ENCODE assay signal across 8 cellular contexts in the genomic region with DNA sequence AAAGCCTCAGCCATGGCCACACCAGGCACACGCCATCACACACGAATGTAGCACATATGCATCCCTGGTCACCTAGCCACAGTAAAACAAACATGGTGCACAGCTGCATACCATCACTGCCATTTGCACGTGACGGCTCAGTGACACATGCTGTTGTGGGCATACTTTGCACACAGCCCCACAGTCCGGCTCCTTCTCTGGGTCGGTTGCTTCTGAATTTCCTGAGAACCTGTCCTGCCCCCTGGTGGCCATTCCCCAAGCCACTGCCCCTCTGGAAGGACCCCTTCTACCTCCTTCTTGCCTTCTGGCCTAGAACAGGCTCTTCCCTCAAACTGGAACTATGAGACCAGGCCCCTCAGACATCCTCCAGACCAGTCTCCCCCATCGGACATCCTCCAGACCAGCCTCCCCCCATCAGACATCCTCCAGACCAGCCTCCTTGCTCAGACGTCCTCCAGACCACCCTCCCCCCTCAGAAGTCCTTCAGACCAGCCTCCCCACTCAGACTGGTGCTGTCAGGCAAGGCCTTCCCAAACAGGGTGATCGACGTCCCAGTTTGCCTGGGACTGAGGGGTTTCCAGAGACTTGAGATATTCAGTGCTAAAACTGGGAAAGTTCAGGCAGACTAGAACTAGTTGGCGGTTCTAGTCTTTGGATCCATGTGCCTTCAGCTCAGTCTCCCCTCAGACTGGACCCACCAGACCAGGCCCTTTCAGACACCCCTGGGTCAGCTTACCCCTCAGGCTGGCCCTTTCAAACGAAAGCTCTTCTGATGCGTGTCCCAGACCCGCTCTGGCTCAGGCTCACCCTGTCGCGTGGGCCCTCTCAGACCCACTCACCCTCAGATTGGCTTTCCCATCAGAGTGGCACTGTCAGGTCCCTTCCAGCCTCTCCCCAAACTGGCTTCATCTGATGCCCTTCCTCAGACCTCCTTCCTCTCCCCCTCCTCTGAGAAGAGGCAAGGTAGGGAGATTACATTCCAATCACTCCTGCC. TPM values are rescaled to one million over a fixed set of nuclear protein-coding genes. Genes with fewer than 3 reads are reported as not detected.
DNase-seq lines count a peak whose midpoint lies in the region; ATAC-seq and TF ChIP-seq lines count a peak whose summit lies in the region.

No MANE protein-coding gene starts in this region.

- H3K4me1 ChIP-seq in esophagus muscularis mucosa = peaks cover 0 to 17% (median 4%) of the 10 kb centered on the region in 4 donors

- H3K9me3 Mint-ChIP-seq in activated CD8-positive, alpha-beta T cell treated with anti-CD3 and anti-CD28 coated beads, Interleukin-2, amount 10 ng/mL, durations not matched to agents 7 days and 5 days (ENCODE audit: insufficient read depth) = no peaks in the 10 kb centered on the region
- no peaks in the 10 kb centered on the region for H3K9me3 Mint-ChIP-seq in naive B cell

- POLR2A ChIA-PET in activated CD8-positive, alpha-beta T cell treated with anti-CD3 and anti-CD28 coated beads, Interleukin-2, amount 10 ng/mL, durations not matched to agents 7 days and 5 days (lab: Charles Lee) = no interaction called here

- peak; percentile 53 to 70 (median 65) for TF ChIP-seq CTCF in esophagus muscularis mucosa (IDR thresholded peaks at IDR 0.05)

- peak; percentile 72 for ATAC-seq in activated CD8-positive, alpha-beta T cell treated with anti-CD3 and anti-CD28 coated beads, Interleukin-2, amount 10 ng/mL, durations not matched to agents 7 days and 5 days
- ATAC-seq in naive B cell (ENCODE audit: low read depth in 2 of 2) (peak; percentile 49 to 52), HG03045 (IDR thresholded peaks at IDR 0.05; ENCODE audit: unreplicated experiment) (no peak)

- peaks cover 16% of the 10 kb centered on the region for H3K27me3 Mint-ChIP-seq in activated CD8-positive, alpha-beta T cell treated with anti-CD3 and anti-CD28 coated beads, Interleukin-2, amount 10 ng/mL, durations not matched to agents 7 days and 5 days (ENCODE audit: low read depth)
- H3K27me3 Mint-ChIP-seq in naive B cell = peaks cover 28 to 44% (median 42%) of the 10 kb centered on the region in 3 donors

- H3K27ac ChIP-seq in esophagus muscularis mucosa (replicated peaks in 1 of 4) (no peak overlapping the region), substantia nigra (ENCODE audit: low read depth, low read length, poor library complexity, severe bottlenecking) (no peak overlapping the region)

- no peak overlapping the region for H3K4me3 ChIP-seq in esophagus muscularis mucosa

- DNase-seq in SKM-1 treated with dmso at 0.1 percent for 144 hours (lab: John Stamatoyannopoulos, UW; ENCODE audit: unreplicated experiment) = peak; percentile 35
- no peak for DNase-seq in SKM-1 (lab: John Stamatoyannopoulos, UW; ENCODE audit: unreplicated experiment)
- DNase-seq in NCI-H446 (lab: John Stamatoyannopoulos, UW) = peak; percentile 68 to 83
- DNase-seq in activated CD8-positive, alpha-beta T cell treated with anti-CD3 and anti-CD28 coated beads, Interleukin-2, amount 10 ng/mL, durations not matched to agents 7 days and 5 days = peak; percentile 70
- no peak for DNase-seq in esophagus muscularis mucosa (ENCODE audit: extremely low spot score)
- peak; percentile 28 for DNase-seq in naive B cell
- peak in 47 of 49 donors; percentile 12 to 84 (median 62) for DNase-seq in substantia nigra (lab: John Stamatoyannopoulos, UW)

- no peaks in the 10 kb centered on the region for H3K9me3 ChIP-seq in esophagus muscularis mucosa

- peaks cover 0 to 30% (median 0%) of the 10 kb centered on the region in 4 donors for H3K27me3 ChIP-seq in esophagus muscularis mucosa

- WGBS in esophagus muscularis mucosa = 60% methylated on average over 16 of the region's 16 CpGs

- intact Hi-C loops in esophagus muscularis mucosa (cut with DNase I) = loop anchor here (5.0 kb wide), 1 partner anchor 145 kb away; no protein-coding TSS in a partner anchor

- CTCF ChIA-PET in activated CD8-positive, alpha-beta T cell treated with anti-CD3 and anti-CD28 coated beads, Interleukin-2, amount 10 ng/mL, durations not matched to agents 7 days and 5 days (lab: Charles Lee) = interaction anchor here (0.9 to 1.8 kb wide), 9 partner anchors 11 to 143 kb away, joined by 3 to 7 read pairs (median 4); no protein-coding TSS in a partner anchor

- H3K36me3 Mint-ChIP-seq in activated CD8-positive, alpha-beta T cell treated with anti-CD3 and anti-CD28 coated beads, Interleukin-2, amount 10 ng/mL, durations not matched to agents 7 days and 5 days (ENCODE audit: low read depth) = no peaks in the 10 kb centered on the region
- H3K36me3 Mint-ChIP-seq in naive B cell = no peaks in the 10 kb centered on the region

- no peak for TF ChIP-seq EP300 in esophagus muscularis mucosa (IDR thresholded peaks at IDR 0.05)

- H3K27ac Mint-ChIP-seq in activated CD8-positive, alpha-beta T cell treated with anti-CD3 and anti-CD28 coated beads, Interleukin-2, amount 10 ng/mL, durations not matched to agents 7 days and 5 days = no peak overlapping the region
- peak overlapping the region in 1 of 6 donors; percentile 49 for H3K27ac Mint-ChIP-seq in naive B cell

- no peak for TF ChIP-seq POLR2A in esophagus muscularis mucosa (IDR thresholded peaks at IDR 0.05; ENCODE audit: low read depth)

- no peak overlapping the region for H3K4me3 Mint-ChIP-seq in activated CD8-positive, alpha-beta T cell treated with anti-CD3 and anti-CD28 coated beads, Interleukin-2, amount 10 ng/mL, durations not matched to agents 7 days and 5 days
- no peak overlapping the region for H3K4me3 Mint-ChIP-seq in naive B cell

- H3K4me1 Mint-ChIP-seq in activated CD8-positive, alpha-beta T cell treated with anti-CD3 and anti-CD28 coated beads, Interleukin-2, amount 10 ng/mL, durations not matched to agents 7 days and 5 days (ENCODE audit: low read depth) = no peaks in the 10 kb centered on the region
- peaks cover 0 to 4% (median 0%) of the 10 kb centered on the region in 3 donors for H3K4me1 Mint-ChIP-seq in naive B cell

- H3K36me3 ChIP-seq in esophagus muscularis mucosa = no peaks in the 10 kb centered on the region

RNA-seq across cellular contexts. Expression of gene ENHO, which starts 24.3 kb away (rescaled TPM):
- total RNA-seq in activated CD8-positive, alpha-beta T cell treated with anti-CD3 and anti-CD28 coated beads, Interleukin-2, amount 10 ng/mL, durations not matched to agents 7 days and 5 days = not detected
- total RNA-seq in esophagus muscularis mucosa = 1 to 10 TPM in 2 of 4 donors, under 1 TPM in 1, not detected in 1; 0.50 to 2.0 (median 1.1) TPM
- not detected for polyA plus RNA-seq in naive B cell (ENCODE audit: low read depth in 6 of 6)

RNA-seq across cellular contexts. Expression of gene CNTFR, which starts 42.4 kb away (rescaled TPM):
- total RNA-seq in activated CD8-positive, alpha-beta T cell treated with anti-CD3 and anti-CD28 coated beads, Interleukin-2, amount 10 ng/mL, durations not matched to agents 7 days and 5 days = not detected
- total RNA-seq in esophagus muscularis mucosa = 1 to 10 TPM; 1.2 to 3.8 (median 2.7) TPM
- not detected for polyA plus RNA-seq in naive B cell (ENCODE audit: low read depth in 6 of 6)

Comparison
In these comparisons a context has a peak if more than half of its experiments do, and no peak if none do; other contexts are left out.
1. DNase-seq: peak in SKM-1 treated with dmso at 0.1 percent for 144 hours (single experiment), NCI-H446 (2 of 2), activated CD8-positive, alpha-beta T cell treated with anti-CD3 and anti-CD28 coated beads, Interleukin-2, amount 10 ng/mL, durations not matched to agents 7 days and 5 days (single experiment), naive B cell (single experiment) and substantia nigra (47 of 49); none in SKM-1 (single experiment) and esophagus muscularis mucosa (single experiment).